17 cellular contexts compared by ENCODE assay signal in the genomic region with DNA sequence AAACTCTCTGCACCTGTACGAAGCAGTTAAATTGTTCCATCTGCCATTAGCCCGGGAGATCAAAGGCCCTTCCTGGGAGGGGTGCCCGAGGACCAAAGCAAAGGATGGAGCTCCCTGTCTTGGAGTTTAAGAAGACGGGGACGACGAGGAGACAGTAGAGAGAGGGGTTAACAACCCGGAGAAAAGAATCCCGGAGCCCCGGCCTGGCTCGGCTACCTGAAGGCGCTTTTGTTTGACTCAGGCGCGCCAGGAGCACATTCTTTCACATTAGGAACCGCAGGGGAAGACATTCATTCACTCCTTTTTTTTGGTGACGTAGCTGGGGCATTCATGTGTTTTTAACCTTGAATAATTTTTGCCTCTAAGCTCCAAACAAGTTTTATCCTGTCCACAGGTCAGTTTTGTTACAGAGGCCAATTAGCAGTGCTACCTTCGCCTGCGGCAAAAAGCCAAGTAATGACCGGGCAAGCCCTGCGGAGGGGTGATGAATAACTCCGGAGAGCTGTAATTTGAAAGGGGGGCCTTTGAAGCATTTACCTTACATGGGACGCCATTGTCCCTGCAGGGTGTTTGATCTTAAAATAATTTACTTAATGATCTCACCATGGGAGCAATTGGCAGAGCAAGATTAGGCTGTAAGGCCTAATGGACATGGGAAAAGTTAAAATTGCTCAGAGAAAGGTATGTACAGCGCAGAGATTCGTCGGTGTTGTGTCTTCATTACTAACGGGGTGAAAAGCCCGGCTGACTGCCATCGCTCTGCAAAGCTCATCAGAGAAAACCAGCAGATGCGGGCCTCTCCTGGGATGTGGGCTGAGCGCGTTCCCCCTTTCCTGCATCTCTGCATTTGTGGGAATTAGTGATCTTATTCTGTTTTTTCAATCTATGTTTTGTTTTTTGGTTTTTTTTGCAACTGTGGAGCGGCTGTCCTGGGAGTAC.
A peak's percentile ranks its signal among the peaks of the same experiment; 100 is the strongest.
DNase-seq lines count a peak whose midpoint lies in the region; TF ChIP-seq lines count a peak whose summit lies in the region.
"Had no signal": no experiment of that assay in that cellular context is flagged by ENCODE, and none has a peak within 500 bp of the region (broad histone marks: within the 10 kb centered on the region; RNA-seq: fewer than 3 reads in every experiment).

No MANE protein-coding gene starts in this region.

- peak overlapping the region; percentile 79 for H3K27ac Mint-ChIP-seq in progenitor cell of endocrine pancreas
- H3K27ac Mint-ChIP-seq: activated CD8-positive, alpha-beta memory T cell treated with anti-CD3 and anti-CD28 coated beads, Interleukin-2, amount 10 ng/mL, durations not matched to agents 7 days and 5 days had no signal

- H3K36me3 ChIP-seq in SJCRH30, result no peaks in the 10 kb centered on the region
- H3K36me3 ChIP-seq: ascending aorta, colonic mucosa, prostate gland had no signal

- H3K4me3 ChIP-seq in iPS-18c (ENCODE audit: insufficient read depth, low read depth, low read length), result peak overlapping the region; percentile 42
- no peak overlapping the region for H3K4me3 ChIP-seq in SJCRH30
- H3K4me3 ChIP-seq: ascending aorta, colonic mucosa, prostate gland had no signal

- no peaks in the 10 kb centered on the region for H3K9me3 ChIP-seq in iPS-18c (ENCODE audit: control insufficient read depth, insufficient read depth, low read length)
- no peaks in the 10 kb centered on the region for H3K9me3 ChIP-seq in SJCRH30 (replicated peaks)
- H3K9me3 ChIP-seq: ascending aorta, colonic mucosa, prostate gland had no signal

- H3K27me3 ChIP-seq in SJCRH30, result no peaks in the 10 kb centered on the region
- H3K27me3 ChIP-seq: ascending aorta, colonic mucosa had no signal

- no peak overlapping the region for H3K27ac ChIP-seq in SJCRH30
- H3K27ac ChIP-seq: ascending aorta, colonic mucosa, epithelial cell of prostate, prostate gland had no signal

- H3K36me3 Mint-ChIP-seq in progenitor cell of endocrine pancreas (ENCODE audit: insufficient read depth), result no peaks in the 10 kb centered on the region
- H3K36me3 Mint-ChIP-seq: activated CD8-positive, alpha-beta memory T cell treated with anti-CD3 and anti-CD28 coated beads, Interleukin-2, amount 10 ng/mL, durations not matched to agents 7 days and 5 days had no signal

- TF ChIP-seq CTCF in progenitor cell of endocrine pancreas (IDR thresholded peaks at IDR 0.05; ENCODE audit: unreplicated experiment), result no peak

- peaks cover 6% of the 10 kb centered on the region; the same call in 1 of the 2 replicates for H3K4me1 ChIP-seq in SJCRH30
- H3K4me1 ChIP-seq: ascending aorta, colonic mucosa, prostate gland had no signal

- peaks cover 70% of the 10 kb centered on the region for H3K27me3 Mint-ChIP-seq in progenitor cell of endocrine pancreas

- DNase-seq in NCI-H1417 (lab: John Stamatoyannopoulos, UW), result peak in 2 of 3 experiments; percentile 88 to 97
- peak; percentile 73 for DNase-seq in astrocyte of the hippocampus (ENCODE audit: low read depth, low spot score)
- DNase-seq in progenitor cell of endocrine pancreas (ENCODE audit: low spot score, unreplicated experiment), result peak; percentile 18
- DNase-seq in amniotic stem cell (lab: John Stamatoyannopoulos, UW), result no peak
- no peak for DNase-seq in AG08396 (ENCODE audit: low spot score)
- DNase-seq in SJCRH30, result no peak
- no peak for DNase-seq in NCI-H1930 (lab: John Stamatoyannopoulos, UW)
- DNase-seq: activated CD8-positive, alpha-beta memory T cell treated with anti-CD3 and anti-CD28 coated beads, Interleukin-2, amount 10 ng/mL, durations not matched to agents 7 days and 5 days; activated effector memory CD4-positive, alpha-beta T cell treated with Interleukin-2 at 50 U/mL for 16 hours; colonic mucosa; NCI-H2171; Right ventricle myocardium superior; stimulated activated naive CD4-positive, alpha-beta T cell had no signal

- peaks cover 11% of the 10 kb centered on the region for H3K4me1 Mint-ChIP-seq in progenitor cell of endocrine pancreas (ENCODE audit: low read depth)
- H3K4me1 Mint-ChIP-seq: activated CD8-positive, alpha-beta memory T cell treated with anti-CD3 and anti-CD28 coated beads, Interleukin-2, amount 10 ng/mL, durations not matched to agents 7 days and 5 days had no signal

- H3K4me3 Mint-ChIP-seq in progenitor cell of endocrine pancreas (ENCODE audit: low read depth), result peak overlapping the region; percentile 64
- H3K4me3 Mint-ChIP-seq: activated CD8-positive, alpha-beta memory T cell treated with anti-CD3 and anti-CD28 coated beads, Interleukin-2, amount 10 ng/mL, durations not matched to agents 7 days and 5 days had no signal

- H3K9me3 Mint-ChIP-seq in progenitor cell of endocrine pancreas (ENCODE audit: low read depth), result peaks cover 5% of the 10 kb centered on the region

Comparison
In these comparisons a context has a peak if more than half of its experiments do, and no peak if none do; other contexts are left out.
1. DNase-seq: peak in NCI-H1417 (2 of 3), astrocyte of the hippocampus (single experiment) and progenitor cell of endocrine pancreas (single experiment); none in amniotic stem cell (single experiment), AG08396 (single experiment), SJCRH30 (0 of 2) and NCI-H1930 (0 of 2).